15 cellular contexts compared by ENCODE assay signal in genomic region chr3:141429371-141430035, GRCh38. TPM values are rescaled to one million over a fixed set of nuclear protein-coding genes. Genes with fewer than 3 reads are reported as not detected.
DNase-seq lines count a peak whose midpoint lies in the region; ATAC-seq, FAIRE-seq and TF ChIP-seq lines count a peak whose summit lies in the region.
"Had no signal": no experiment of that assay in that cellular context is flagged by ENCODE, and none has a peak within 500 bp of the region (broad histone marks: within the 10 kb centered on the region; RNA-seq: fewer than 3 reads in every experiment).

No MANE protein-coding gene starts in this region.

- intact Hi-C loops in Caco-2 (cut with micrococcal nuclease; ENCODE audit: unreplicated experiment) (no loop called here), left ventricle myocardium inferior (cut with micrococcal nuclease) (no loop called here)

- peak overlapping the region; percentile 72 for H3K27ac Mint-ChIP-seq in Caco-2 (ENCODE audit: unreplicated experiment)
- H3K27ac Mint-ChIP-seq in T-helper 17 cell: peak overlapping the region; percentile 80

- H3K9me3 ChIP-seq in Caco-2: no peaks in the 10 kb centered on the region
- no peaks in the 10 kb centered on the region for H3K9me3 ChIP-seq in T-helper 17 cell (ENCODE audit: control insufficient read depth, low read length, poor library complexity, severe bottlenecking)
- H3K9me3 ChIP-seq in left ventricle myocardium inferior (replicated peaks): no peaks in the 10 kb centered on the region
- H3K9me3 ChIP-seq: BE2C, spleen, suprapubic skin had no signal

- POLR2A ChIA-PET in Caco-2 (lab: Charles Lee): no interaction called here

- TF ChIP-seq CTCF in Caco-2 (IDR thresholded peaks at IDR 0.05; ENCODE audit: insufficient read depth in 1 of 2, low read depth in 1 of 2, low read length in 1 of 2, severe bottlenecking in 1 of 2, unreplicated experiment in 1 of 2) (no peak), left ventricle myocardium inferior (IDR thresholded peaks at IDR 0.05; ENCODE audit: borderline replicate concordance) (no peak)

- H3K27me3 Mint-ChIP-seq in Caco-2 (ENCODE audit: insufficient read depth, unreplicated experiment): no peaks in the 10 kb centered on the region
- H3K27me3 Mint-ChIP-seq in T-helper 17 cell: no peaks in the 10 kb centered on the region

- no TSS peak for BruUV-seq in Caco-2 (replicated peaks; lab: Mats Ljungman, UMichigan)

- FAIRE-seq in HTR-8/SVneo (lab: Jason Lieb, UNC): no peak

- TF ChIP-seq POLR2A in GM18505 (IDR thresholded peaks at IDR 0.05; ENCODE audit: borderline replicate concordance, extremely low read depth, insufficient read depth, insufficient read length): no peak

- H3K9ac ChIP-seq in rectal smooth muscle tissue (ENCODE audit: low read length): no peak overlapping the region

- no peaks in the 10 kb centered on the region for H3K27me3 ChIP-seq in Caco-2 (replicated peaks; ENCODE audit: control insufficient read depth, insufficient read depth, low read length)
- no peaks in the 10 kb centered on the region for H3K27me3 ChIP-seq in left ventricle myocardium inferior (ENCODE audit: low read depth)
- H3K27me3 ChIP-seq in rectal smooth muscle tissue (ENCODE audit: control insufficient read depth, insufficient read depth, low read length): no peaks in the 10 kb centered on the region
- H3K27me3 ChIP-seq: BE2C, suprapubic skin had no signal

- H3K4me3 ChIP-seq in Caco-2 (ENCODE audit: low read depth, low read length) (no peak overlapping the region), left ventricle myocardium inferior (peak overlapping the region; percentile 39), rectal smooth muscle tissue (ENCODE audit: low read length) (peak overlapping the region; percentile 53)
- H3K4me3 ChIP-seq: spleen, suprapubic skin had no signal

- H3K36me3 Mint-ChIP-seq in Caco-2 (ENCODE audit: insufficient read depth, unreplicated experiment): peaks cover 40% of the 10 kb centered on the region
- peaks cover 11% of the 10 kb centered on the region for H3K36me3 Mint-ChIP-seq in T-helper 17 cell (ENCODE audit: low read depth)

- H3K4me1 Mint-ChIP-seq in Caco-2 (ENCODE audit: low read depth, unreplicated experiment) (peaks cover 55% of the 10 kb centered on the region), T-helper 17 cell (peaks cover 40% of the 10 kb centered on the region)

- no peaks in the 10 kb centered on the region for H3K9me3 Mint-ChIP-seq in Caco-2 (ENCODE audit: unreplicated experiment)
- H3K9me3 Mint-ChIP-seq: activated T-cell treated with anti-CD3 and anti-CD28 coated beads, Interleukin-2, amount 50 U/mL, for 4 hours had no signal

- CTCF ChIA-PET in Caco-2 (lab: Charles Lee): interaction anchor here (0.6 kb wide), 1 partner anchor 195 kb away, joined by 3 read pairs; no protein-coding TSS in a partner anchor

- peak overlapping the region; percentile 38 for H3K4me3 Mint-ChIP-seq in Caco-2 (ENCODE audit: unreplicated experiment)
- H3K4me3 Mint-ChIP-seq in T-helper 17 cell: no peak overlapping the region
- H3K4me3 Mint-ChIP-seq: activated T-cell treated with anti-CD3 and anti-CD28 coated beads, Interleukin-2, amount 50 U/mL, for 4 hours had no signal

- H3K4me1 ChIP-seq in Caco-2 (peaks cover 56% of the 10 kb centered on the region), left ventricle myocardium inferior (peaks cover 100% of the 10 kb centered on the region), rectal smooth muscle tissue (ENCODE audit: control insufficient read depth, insufficient read depth, low read length) (peaks cover 72% of the 10 kb centered on the region)

- ATAC-seq in T-helper 17 cell (no peak), HG03565 (IDR thresholded peaks at IDR 0.05; ENCODE audit: unreplicated experiment) (no peak), HG02840 (IDR thresholded peaks at IDR 0.05; ENCODE audit: low FRiP score, unreplicated experiment) (no peak), GM18505 (IDR thresholded peaks at IDR 0.05; ENCODE audit: unreplicated experiment) (no peak)
- ATAC-seq: activated T-cell treated with anti-CD3 and anti-CD28 coated beads, Interleukin-2, amount 50 U/mL, for 4 hours had no signal

- DNase-seq in Caco-2 (no peak), T-helper 17 cell (no peak), left ventricle myocardium inferior (peak; percentile 42), HTR-8/SVneo (ENCODE audit: insufficient read length, low spot score) (no peak)
- DNase-seq: activated CD4-positive, CD25-positive, alpha-beta regulatory T cell; activated T-cell treated with anti-CD3 and anti-CD28 coated beads, Interleukin-2, amount 50 U/mL, for 4 hours; BE2C; DMS79 treated with DMSO at 0.1 percent for 48 hours; occipital lobe; spleen had no signal

- H3K36me3 ChIP-seq in Caco-2 (ENCODE audit: control insufficient read depth, insufficient read depth, low read length): no peaks in the 10 kb centered on the region; the same call in 1 of the 2 replicates
- H3K36me3 ChIP-seq in left ventricle myocardium inferior: peaks cover 18% of the 10 kb centered on the region
- peaks cover 3% of the 10 kb centered on the region for H3K36me3 ChIP-seq in rectal smooth muscle tissue (ENCODE audit: control insufficient read depth, insufficient read depth, low read length)
- H3K36me3 ChIP-seq: BE2C had no signal

- peak overlapping the region; percentile 82 for H3K27ac ChIP-seq in left ventricle myocardium inferior (replicated peaks)
- peak overlapping the region; percentile 94 for H3K27ac ChIP-seq in rectal smooth muscle tissue (ENCODE audit: low read depth, low read length)
- H3K27ac ChIP-seq: spleen, suprapubic skin had no signal

RNA-seq across cellular contexts. Expression of gene RASA2, which starts 57.3 kb away (rescaled TPM):
- total RNA-seq in Caco-2 (2022): 17.2 and 26.7 TPM in 2 replicates
- 10 to 100 TPM; 56.7 to 57.9 TPM for total RNA-seq in T-helper 17 cell
- 4.3 TPM for total RNA-seq in left ventricle myocardium inferior
